ENCODE assay signal across 8 cellular contexts in genomic region chr6:27472617-27473400, GRCh38. TPM values are rescaled to one million over a fixed set of nuclear protein-coding genes. Genes with fewer than 3 reads are reported as not detected.
DNase-seq lines count a peak whose midpoint lies in the region; ATAC-seq and TF ChIP-seq lines count a peak whose summit lies in the region.

TSS of gene ZNF184 (minus strand) at chr6:27473105. CDS start at chr6:27472294, 811 bp downstream.

- DNase-seq in DMS79 treated with DMSO at 0.1 percent for 48 hours (lab: John Stamatoyannopoulos, UW) (peak; percentile 73), Peyer's patch (peak; percentile 88 to 98 (median 97)), esophagus squamous epithelium (lab: John Stamatoyannopoulos, UW) (peak; percentile 56), myocyte (ENCODE audit: low read depth) (peak; percentile 98)
- peak; percentile 87 to 91 for DNase-seq in activated T-cell treated with anti-CD3 and anti-CD28 coated beads, Interleukin-2, amount 50 U/mL, for 72 hours
- DNase-seq in stimulated activated CD8-positive, alpha-beta memory T cell treated with anti-CD3 and anti-CD28 coated beads, Interleukin-7, amount 100 ng/mL, for 48 hours (ENCODE audit: extremely low read depth in 1 of 2, low read depth in 1 of 2) = peak; percentile 71 to 79

- H3K27me3 ChIP-seq in KMS-11 (ENCODE audit: insufficient read depth, low read depth) = no peaks in the 10 kb centered on the region
- no peaks in the 10 kb centered on the region for H3K27me3 ChIP-seq in Peyer's patch
- H3K27me3 ChIP-seq in esophagus squamous epithelium = no peaks in the 10 kb centered on the region

- TF ChIP-seq POLR2A in Peyer's patch (IDR thresholded peaks at IDR 0.05) = peak; percentile 66 to 83
- TF ChIP-seq POLR2A in esophagus squamous epithelium (IDR thresholded peaks at IDR 0.05) = peak in 2 of 4 donors; percentile 64 to 88

- H3K27me3 Mint-ChIP-seq in activated T-cell treated with anti-CD3 and anti-CD28 coated beads, Interleukin-2, amount 50 U/mL, for 72 hours (ENCODE audit: low read depth) = no peaks in the 10 kb centered on the region

- H3K4me3 ChIP-seq in KMS-11 (IDR thresholded peaks at IDR 0.05; ENCODE audit: insufficient read depth, low read depth, low read length) (no peak within 1 kb of the TSS), Peyer's patch (peak within 1 kb of the TSS; percentile 63 to 78 (median 73)), esophagus squamous epithelium (peak within 1 kb of the TSS; percentile 62 to 86 (median 82))

- no peaks in the 10 kb centered on the region for H4K20me1 ChIP-seq in KMS-11 (ENCODE audit: insufficient read depth)

- peak within 1 kb of the TSS; percentile 97 for H3K27ac Mint-ChIP-seq in activated T-cell treated with anti-CD3 and anti-CD28 coated beads, Interleukin-2, amount 50 U/mL, for 72 hours

- H3K4me1 ChIP-seq in KMS-11 (ENCODE audit: low read depth, poor library complexity, severe bottlenecking) (peaks cover 51% of the 10 kb centered on the region), Peyer's patch (peaks cover 0 to 20% (median 3%) of the 10 kb centered on the region in 4 donors), esophagus squamous epithelium (peaks cover 0 to 51% (median 11%) of the 10 kb centered on the region in 3 donors)

- peak within 1 kb of the TSS; percentile 86 to 99 for H3K4me3 Mint-ChIP-seq in activated T-cell treated with anti-CD3 and anti-CD28 coated beads, Interleukin-2, amount 50 U/mL, for 72 hours

- no peak for TF ChIP-seq CTCF in KMS-11 (conservative IDR thresholded peaks at IDR 0.05; ENCODE audit: low read depth, low read length)
- TF ChIP-seq CTCF in Peyer's patch (IDR thresholded peaks at IDR 0.05) = peak in 3 of 6 experiments; percentile 10 to 22 (median 21)
- TF ChIP-seq CTCF in esophagus squamous epithelium (IDR thresholded peaks at IDR 0.05) = no peak

- H3K9me3 Mint-ChIP-seq in activated T-cell treated with anti-CD3 and anti-CD28 coated beads, Interleukin-2, amount 50 U/mL, for 72 hours = peaks cover 0 to 1% of the 10 kb centered on the region in 2 donors

- no peaks in the 10 kb centered on the region for H3K9me3 ChIP-seq in Peyer's patch
- H3K9me3 ChIP-seq in esophagus squamous epithelium = no peaks in the 10 kb centered on the region

- peaks cover 51% of the 10 kb centered on the region for H3K4me1 Mint-ChIP-seq in activated T-cell treated with anti-CD3 and anti-CD28 coated beads, Interleukin-2, amount 50 U/mL, for 72 hours (ENCODE audit: low read depth)

- peak within 1 kb of the TSS; percentile 82 for H3K9ac ChIP-seq in KMS-11

- H3K27ac ChIP-seq in KMS-11 (peak within 1 kb of the TSS; percentile 92), Peyer's patch (peak within 1 kb of the TSS; percentile 86 to 94 (median 90)), esophagus squamous epithelium (peak within 1 kb of the TSS; percentile 90 to 97 (median 96))

- peaks cover 17 to 25% of the 10 kb centered on the region in 2 donors for H3K36me3 Mint-ChIP-seq in activated T-cell treated with anti-CD3 and anti-CD28 coated beads, Interleukin-2, amount 50 U/mL, for 72 hours (ENCODE audit: insufficient read depth in 2 of 2)

- H3K4me2 ChIP-seq in KMS-11 = peak within 1 kb of the TSS; percentile 71

- 0% methylated on average over 26 to 28 of the region's 56 CpGs for WGBS in esophagus squamous epithelium, 2 donors

- H3K79me2 ChIP-seq in KMS-11 (ENCODE audit: insufficient read depth, low read depth) = peaks cover 27% of the 10 kb centered on the region; the same call in 1 of the 2 replicates

- H3K36me3 ChIP-seq in KMS-11 (ENCODE audit: insufficient read depth) (0 out of 2 replicates have a peak, but pooled peaks cover 2% of the 10 kb centered on the region), Peyer's patch (peaks cover 0 to 15% (median 0%) of the 10 kb centered on the region in 3 donors), esophagus squamous epithelium (peaks cover 0 to 25% (median 0%) of the 10 kb centered on the region in 3 donors)

- H2AFZ ChIP-seq in KMS-11 (ENCODE audit: low read depth) = peak within 1 kb of the TSS; percentile 93

- peak; percentile 75 for ATAC-seq in GM21737 (IDR thresholded peaks at IDR 0.05; ENCODE audit: unreplicated experiment)
- peak; percentile 89 to 92 for ATAC-seq in activated T-cell treated with anti-CD3 and anti-CD28 coated beads, Interleukin-2, amount 50 U/mL, for 72 hours (replicated peaks in 1 of 2)

- intact Hi-C loops in esophagus squamous epithelium (cut with DNase I) = loop anchor here (10.0 kb wide), 1 partner anchor 288 kb away; no protein-coding TSS in a partner anchor

RNA-seq across cellular contexts. Expression of gene ZNF184, which starts in this region (rescaled TPM):
- total RNA-seq in Peyer's patch (1 to 10 TPM; 4.9 to 6.8 (median 5.8) TPM), esophagus squamous epithelium (1 to 10 TPM; 3.9 to 4.9 (median 4.3) TPM), myocyte (15.0 and 15.8 TPM in 2 replicates)
- total RNA-seq in activated T-cell treated with anti-CD3 and anti-CD28 coated beads, Interleukin-2, amount 50 U/mL, for 72 hours = 10 to 100 TPM; 12.3 to 13.1 TPM
- polyA plus RNA-seq in myocyte (2012) = 2.6 TPM
